ENCODE assay signal across 1 cellular context in the genomic region with DNA sequence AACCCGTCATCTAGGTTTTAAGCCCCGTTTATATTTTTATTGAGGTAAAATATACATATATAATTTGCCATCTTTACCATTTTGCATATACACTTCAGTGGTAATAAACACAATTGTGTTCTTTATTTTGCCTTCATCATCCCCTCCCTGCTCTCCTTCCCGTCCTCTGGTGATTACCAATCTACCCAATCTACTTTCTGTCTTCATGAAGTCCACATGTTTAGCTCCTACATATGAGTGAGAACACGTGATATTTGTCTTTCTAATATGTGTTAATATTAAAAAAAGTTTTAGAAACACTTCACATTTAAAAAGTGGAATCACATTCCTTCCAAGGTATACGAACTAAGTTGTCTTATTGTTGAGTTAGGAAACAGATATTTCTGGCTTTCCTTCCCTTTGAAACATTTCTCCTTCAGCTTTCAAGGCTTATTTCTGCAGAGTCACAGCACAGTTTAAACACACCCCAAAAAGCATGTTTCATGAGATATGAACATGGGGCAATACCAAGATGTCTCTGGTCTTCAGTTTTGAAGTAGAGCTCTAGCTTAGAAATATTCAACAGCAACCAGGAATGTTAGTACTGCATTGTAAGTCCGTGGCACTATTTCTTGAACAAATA.
TF ChIP-seq lines count a peak whose summit lies in the region.

No MANE protein-coding gene starts in this region.

TF ChIP-seq in K562, 482 proteins besides CTCF, POLR2A, EP300 and RAD21 (continued from another document and continues in another):
- TF ChIP-seq ZBTB40 (IDR thresholded peaks at IDR 0.05) (no peak), ZBTB40 (CRISPR knock-in tag; IDR thresholded peaks at IDR 0.05) (no peak), ZBTB49 (CRISPR knock-in tag; IDR thresholded peaks at IDR 0.05; ENCODE audit: borderline replicate concordance) (no peak), IRF2 (CRISPR knock-in tag; IDR thresholded peaks at IDR 0.05) (no peak), RBM14 (IDR thresholded peaks at IDR 0.05; ENCODE audit: borderline replicate concordance, insufficient read depth, low read depth, low read length) (no peak), ZNF778 (CRISPR knock-in tag; IDR thresholded peaks at IDR 0.05) (no peak), CEBPG (CRISPR knock-in tag; IDR thresholded peaks at IDR 0.05) (no peak), CEBPG (tag; conservative IDR thresholded peaks at IDR 0.05 in 1 of 2, IDR thresholded peaks at IDR 0.05 in 1 of 2) (no peak), ZNF780A (CRISPR knock-in tag; IDR thresholded peaks at IDR 0.05) (no peak), HLTF (IDR thresholded peaks at IDR 0.05) (no peak), FOXJ2 (tag; IDR thresholded peaks at IDR 0.05) (no peak), CC2D1A (IDR thresholded peaks at IDR 0.05) (peak; percentile 65; the same call in 1 of the 2 replicates), TCFL5 (CRISPR knock-in tag; conservative IDR thresholded peaks at IDR 0.05) (no peak), SMC3 (conservative IDR thresholded peaks at IDR 0.05; ENCODE audit: insufficient read depth, low read depth, low read length) (no peak), PCBP1 (IDR thresholded peaks at IDR 0.05; ENCODE audit: low read depth, low read length, poor library complexity, severe bottlenecking) (no peak), RNF2 (IDR thresholded peaks at IDR 0.05) (peak; percentile 64; the same call in 1 of the 2 replicates), ZZZ3 (IDR thresholded peaks at IDR 0.05) (no peak), MAFK (IDR thresholded peaks at IDR 0.05; ENCODE audit: low read length) (peak; percentile 61), ARID2 (IDR thresholded peaks at IDR 0.05) (no peak), TOE1 (IDR thresholded peaks at IDR 0.05; ENCODE audit: borderline replicate concordance) (no peak), TOE1 (CRISPR knock-in tag; IDR thresholded peaks at IDR 0.05; ENCODE audit: borderline replicate concordance, low read depth) (no peak), ZNF384 (IDR thresholded peaks at IDR 0.05; ENCODE audit: low read depth, low read length) (no peak), CREM (IDR thresholded peaks at IDR 0.05; ENCODE audit: low read depth) (no peak), ZNF124 (CRISPR knock-in tag; IDR thresholded peaks at IDR 0.05) (no peak), EHMT2 (IDR thresholded peaks at IDR 0.05) (peak; percentile 61), SRSF3 (IDR thresholded peaks at IDR 0.05; ENCODE audit: insufficient read depth, low read length) (no peak), ZNF699 (CRISPR knock-in tag; IDR thresholded peaks at IDR 0.05; ENCODE audit: insufficient replicate concordance) (no peak), ZNF436 (CRISPR knock-in tag; IDR thresholded peaks at IDR 0.05) (no peak), RFX1 (IDR thresholded peaks at IDR 0.05) (no peak), SIN3B (IDR thresholded peaks at IDR 0.05; ENCODE audit: low read depth) (no peak), SMARCB1 (IDR thresholded peaks at IDR 0.05; ENCODE audit: insufficient read length, low read depth) (no peak), HMBOX1 (IDR thresholded peaks at IDR 0.05) (no peak), KLF6 (CRISPR knock-in tag; IDR thresholded peaks at IDR 0.05; ENCODE audit: borderline replicate concordance) (no peak), SMARCA5 (IDR thresholded peaks at IDR 0.05) (no peak), HES1 (IDR thresholded peaks at IDR 0.05; ENCODE audit: low read depth) (no peak), MEF2A (IDR thresholded peaks at IDR 0.05; ENCODE audit: control insufficient read depth, low read depth, low read length) (no peak), ZNF586 (CRISPR knock-in tag; conservative IDR thresholded peaks at IDR 0.05) (no peak), GMEB1 (CRISPR knock-in tag; IDR thresholded peaks at IDR 0.05) (no peak)
- TF ChIP-seq, protein P1, sequence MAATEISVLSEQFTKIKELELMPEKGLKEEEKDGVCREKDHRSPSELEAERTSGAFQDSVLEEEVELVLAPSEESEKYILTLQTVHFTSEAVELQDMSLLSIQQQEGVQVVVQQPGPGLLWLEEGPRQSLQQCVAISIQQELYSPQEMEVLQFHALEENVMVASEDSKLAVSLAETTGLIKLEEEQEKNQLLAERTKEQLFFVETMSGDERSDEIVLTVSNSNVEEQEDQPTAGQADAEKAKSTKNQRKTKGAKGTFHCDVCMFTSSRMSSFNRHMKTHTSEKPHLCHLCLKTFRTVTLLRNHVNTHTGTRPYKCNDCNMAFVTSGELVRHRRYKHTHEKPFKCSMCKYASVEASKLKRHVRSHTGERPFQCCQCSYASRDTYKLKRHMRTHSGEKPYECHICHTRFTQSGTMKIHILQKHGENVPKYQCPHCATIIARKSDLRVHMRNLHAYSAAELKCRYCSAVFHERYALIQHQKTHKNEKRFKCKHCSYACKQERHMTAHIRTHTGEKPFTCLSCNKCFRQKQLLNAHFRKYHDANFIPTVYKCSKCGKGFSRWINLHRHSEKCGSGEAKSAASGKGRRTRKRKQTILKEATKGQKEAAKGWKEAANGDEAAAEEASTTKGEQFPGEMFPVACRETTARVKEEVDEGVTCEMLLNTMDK (IDR thresholded peaks at IDR 0.05; ENCODE audit: borderline replicate concordance, insufficient read depth, low read depth, low read length, poor library complexity, severe bottlenecking) = no peak
- TF ChIP-seq, protein P2, sequence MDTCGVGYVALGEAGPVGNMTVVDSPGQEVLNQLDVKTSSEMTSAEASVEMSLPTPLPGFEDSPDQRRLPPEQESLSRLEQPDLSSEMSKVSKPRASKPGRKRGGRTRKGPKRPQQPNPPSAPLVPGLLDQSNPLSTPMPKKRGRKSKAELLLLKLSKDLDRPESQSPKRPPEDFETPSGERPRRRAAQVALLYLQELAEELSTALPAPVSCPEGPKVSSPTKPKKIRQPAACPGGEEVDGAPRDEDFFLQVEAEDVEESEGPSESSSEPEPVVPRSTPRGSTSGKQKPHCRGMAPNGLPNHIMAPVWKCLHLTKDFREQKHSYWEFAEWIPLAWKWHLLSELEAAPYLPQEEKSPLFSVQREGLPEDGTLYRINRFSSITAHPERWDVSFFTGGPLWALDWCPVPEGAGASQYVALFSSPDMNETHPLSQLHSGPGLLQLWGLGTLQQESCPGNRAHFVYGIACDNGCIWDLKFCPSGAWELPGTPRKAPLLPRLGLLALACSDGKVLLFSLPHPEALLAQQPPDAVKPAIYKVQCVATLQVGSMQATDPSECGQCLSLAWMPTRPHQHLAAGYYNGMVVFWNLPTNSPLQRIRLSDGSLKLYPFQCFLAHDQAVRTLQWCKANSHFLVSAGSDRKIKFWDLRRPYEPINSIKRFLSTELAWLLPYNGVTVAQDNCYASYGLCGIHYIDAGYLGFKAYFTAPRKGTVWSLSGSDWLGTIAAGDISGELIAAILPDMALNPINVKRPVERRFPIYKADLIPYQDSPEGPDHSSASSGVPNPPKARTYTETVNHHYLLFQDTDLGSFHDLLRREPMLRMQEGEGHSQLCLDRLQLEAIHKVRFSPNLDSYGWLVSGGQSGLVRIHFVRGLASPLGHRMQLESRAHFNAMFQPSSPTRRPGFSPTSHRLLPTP (IDR thresholded peaks at IDR 0.05; ENCODE audit: borderline replicate concordance, extremely low read depth, insufficient read length) = no peak
- TF ChIP-seq, protein P3, sequence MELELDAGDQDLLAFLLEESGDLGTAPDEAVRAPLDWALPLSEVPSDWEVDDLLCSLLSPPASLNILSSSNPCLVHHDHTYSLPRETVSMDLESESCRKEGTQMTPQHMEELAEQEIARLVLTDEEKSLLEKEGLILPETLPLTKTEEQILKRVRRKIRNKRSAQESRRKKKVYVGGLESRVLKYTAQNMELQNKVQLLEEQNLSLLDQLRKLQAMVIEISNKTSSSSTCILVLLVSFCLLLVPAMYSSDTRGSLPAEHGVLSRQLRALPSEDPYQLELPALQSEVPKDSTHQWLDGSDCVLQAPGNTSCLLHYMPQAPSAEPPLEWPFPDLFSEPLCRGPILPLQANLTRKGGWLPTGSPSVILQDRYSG (tag; conservative IDR thresholded peaks at IDR 0.05; ENCODE audit: low read depth) = no peak
